7 cellular contexts compared by ENCODE assay signal in the genomic region with DNA sequence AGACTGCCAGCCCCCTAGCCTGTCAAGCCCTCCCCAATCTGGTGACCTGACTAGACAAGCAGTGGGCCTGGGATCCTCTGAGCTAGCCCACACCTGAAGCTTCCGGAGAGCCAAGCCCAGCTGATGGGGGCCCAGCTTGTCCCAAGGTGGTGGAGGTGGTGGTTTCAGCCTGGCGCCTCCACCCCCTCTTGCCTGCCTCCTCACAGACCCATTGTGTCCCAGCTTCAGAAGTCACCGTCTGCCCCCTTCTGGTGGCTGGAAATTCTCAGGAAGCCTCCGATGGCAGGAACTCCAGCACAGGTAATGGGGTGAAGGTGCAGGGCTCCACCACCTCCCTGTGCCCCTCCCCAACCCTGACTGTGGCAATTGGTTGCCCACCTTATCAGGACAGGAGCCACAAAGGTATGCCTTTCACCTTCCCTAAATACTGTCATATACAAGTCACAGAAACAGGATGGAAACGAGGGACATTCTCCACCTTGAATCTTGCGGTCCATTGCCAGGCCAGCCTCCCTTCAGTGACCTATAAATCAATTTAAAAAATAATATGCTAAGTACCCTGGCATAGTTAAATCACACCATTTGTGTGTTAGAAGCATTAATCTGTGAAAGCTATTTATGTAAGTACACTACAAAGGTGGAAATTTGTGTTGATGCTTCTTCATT.
DNase-seq lines count a peak whose midpoint lies in the region; TF ChIP-seq lines count a peak whose summit lies in the region.

No MANE protein-coding gene starts in this region.

- no peak overlapping the region for H3K27ac ChIP-seq in VCaP

- no peak for TF ChIP-seq POLR2A in NB4 (IDR thresholded peaks at IDR 0.05; ENCODE audit: extremely low read depth, insufficient read length)

- peak; percentile 70 for TF ChIP-seq CTCF in GM12865 (IDR thresholded peaks at IDR 0.05; ENCODE audit: insufficient read depth, low read depth, low read length, missing control alignments)
- peak; percentile 53 for TF ChIP-seq CTCF in NB4 (IDR thresholded peaks at IDR 0.05; ENCODE audit: low read depth, low read length)
- peak; percentile 71 for TF ChIP-seq CTCF in VCaP (conservative IDR thresholded peaks at IDR 0.05)

- H3K4me3 ChIP-seq in GM12865 (ENCODE audit: low read depth, low read length) (no peak overlapping the region), NB4 (ENCODE audit: low read depth, low read length) (no peak overlapping the region)

- DNase-seq in GM12865 (ENCODE audit: low read depth) (peak; percentile 67), NB4 (ENCODE audit: low read depth) (peak; percentile 63), ecto neural progenitor cell (ENCODE audit: low spot score) (peak; percentile 80), medulla oblongata (ENCODE audit: extremely low spot score) (peak; percentile 45), GOT3 (lab: John Stamatoyannopoulos, UW) (no peak)
- peak; percentile 2 to 9 for DNase-seq in stimulated activated CD8-positive, alpha-beta memory T cell treated with anti-CD3 and anti-CD28 coated beads, Interleukin-7, amount 100 ng/mL, for 1 hour (ENCODE audit: low read depth in 2 of 2)
